Comparison of ENCODE assay signal across 1 cellular context in genomic region chr10:13414855-13415254, GRCh38.
TF ChIP-seq lines count a peak whose summit lies in the region.

No MANE protein-coding gene starts in this region.

TF ChIP-seq in HepG2, 621 proteins besides CTCF, POLR2A, EP300 and RAD21 (continued from another document and continues in another):
- TF ChIP-seq HHEX (CRISPR knock-in tag; IDR thresholded peaks at IDR 0.05), result no peak
- no peak for TF ChIP-seq ZNF75D (CRISPR knock-in tag; IDR thresholded peaks at IDR 0.05; ENCODE audit: borderline replicate concordance)
- TF ChIP-seq MAFF (IDR thresholded peaks at IDR 0.05; ENCODE audit: low read depth, low read length), result no peak
- TF ChIP-seq, protein P1, sequence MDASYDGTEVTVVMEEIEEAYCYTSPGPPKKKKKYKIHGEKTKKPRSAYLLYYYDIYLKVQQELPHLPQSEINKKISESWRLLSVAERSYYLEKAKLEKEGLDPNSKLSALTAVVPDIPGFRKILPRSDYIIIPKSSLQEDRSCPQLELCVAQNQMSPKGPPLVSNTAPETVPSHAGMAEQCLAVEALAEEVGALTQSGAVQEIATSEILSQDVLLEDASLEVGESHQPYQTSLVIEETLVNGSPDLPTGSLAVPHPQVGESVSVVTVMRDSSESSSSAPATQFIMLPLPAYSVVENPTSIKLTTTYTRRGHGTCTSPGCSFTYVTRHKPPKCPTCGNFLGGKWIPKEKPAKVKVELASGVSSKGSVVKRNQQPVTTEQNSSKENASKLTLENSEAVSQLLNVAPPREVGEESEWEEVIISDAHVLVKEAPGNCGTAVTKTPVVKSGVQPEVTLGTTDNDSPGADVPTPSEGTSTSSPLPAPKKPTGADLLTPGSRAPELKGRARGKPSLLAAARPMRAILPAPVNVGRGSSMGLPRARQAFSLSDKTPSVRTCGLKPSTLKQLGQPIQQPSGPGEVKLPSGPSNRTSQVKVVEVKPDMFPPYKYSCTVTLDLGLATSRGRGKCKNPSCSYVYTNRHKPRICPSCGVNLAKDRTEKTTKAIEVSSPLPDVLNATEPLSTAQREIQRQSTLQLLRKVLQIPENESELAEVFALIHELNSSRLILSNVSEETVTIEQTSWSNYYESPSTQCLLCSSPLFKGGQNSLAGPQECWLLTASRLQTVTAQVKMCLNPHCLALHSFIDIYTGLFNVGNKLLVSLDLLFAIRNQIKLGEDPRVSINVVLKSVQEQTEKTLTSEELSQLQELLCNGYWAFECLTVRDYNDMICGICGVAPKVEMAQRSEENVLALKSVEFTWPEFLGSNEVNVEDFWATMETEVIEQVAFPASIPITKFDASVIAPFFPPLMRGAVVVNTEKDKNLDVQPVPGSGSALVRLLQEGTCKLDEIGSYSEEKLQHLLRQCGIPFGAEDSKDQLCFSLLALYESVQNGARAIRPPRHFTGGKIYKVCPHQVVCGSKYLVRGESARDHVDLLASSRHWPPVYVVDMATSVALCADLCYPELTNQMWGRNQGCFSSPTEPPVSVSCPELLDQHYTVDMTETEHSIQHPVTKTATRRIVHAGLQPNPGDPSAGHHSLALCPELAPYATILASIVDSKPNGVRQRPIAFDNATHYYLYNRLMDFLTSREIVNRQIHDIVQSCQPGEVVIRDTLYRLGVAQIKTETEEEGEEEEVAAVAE (CRISPR knock-in tag; IDR thresholded peaks at IDR 0.05; ENCODE audit: borderline replicate concordance), result no peak
- no peak for TF ChIP-seq ZNF343 (CRISPR knock-in tag; IDR thresholded peaks at IDR 0.05)
- TF ChIP-seq, protein P2, sequence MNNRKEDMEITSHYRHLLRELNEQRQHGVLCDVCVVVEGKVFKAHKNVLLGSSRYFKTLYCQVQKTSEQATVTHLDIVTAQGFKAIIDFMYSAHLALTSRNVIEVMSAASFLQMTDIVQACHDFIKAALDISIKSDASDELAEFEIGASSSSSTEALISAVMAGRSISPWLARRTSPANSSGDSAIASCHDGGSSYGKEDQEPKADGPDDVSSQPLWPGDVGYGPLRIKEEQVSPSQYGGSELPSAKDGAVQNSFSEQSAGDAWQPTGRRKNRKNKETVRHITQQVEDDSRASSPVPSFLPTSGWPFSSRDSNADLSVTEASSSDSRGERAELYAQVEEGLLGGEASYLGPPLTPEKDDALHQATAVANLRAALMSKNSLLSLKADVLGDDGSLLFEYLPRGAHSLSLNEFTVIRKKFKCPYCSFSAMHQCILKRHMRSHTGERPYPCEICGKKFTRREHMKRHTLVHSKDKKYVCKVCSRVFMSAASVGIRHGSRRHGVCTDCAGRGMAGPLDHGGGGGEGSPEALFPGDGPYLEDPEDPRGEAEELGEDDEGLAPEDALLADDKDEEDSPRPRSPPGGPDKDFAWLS (CRISPR knock-in tag; IDR thresholded peaks at IDR 0.05; ENCODE audit: borderline replicate concordance), result no peak
- TF ChIP-seq, protein P3, sequence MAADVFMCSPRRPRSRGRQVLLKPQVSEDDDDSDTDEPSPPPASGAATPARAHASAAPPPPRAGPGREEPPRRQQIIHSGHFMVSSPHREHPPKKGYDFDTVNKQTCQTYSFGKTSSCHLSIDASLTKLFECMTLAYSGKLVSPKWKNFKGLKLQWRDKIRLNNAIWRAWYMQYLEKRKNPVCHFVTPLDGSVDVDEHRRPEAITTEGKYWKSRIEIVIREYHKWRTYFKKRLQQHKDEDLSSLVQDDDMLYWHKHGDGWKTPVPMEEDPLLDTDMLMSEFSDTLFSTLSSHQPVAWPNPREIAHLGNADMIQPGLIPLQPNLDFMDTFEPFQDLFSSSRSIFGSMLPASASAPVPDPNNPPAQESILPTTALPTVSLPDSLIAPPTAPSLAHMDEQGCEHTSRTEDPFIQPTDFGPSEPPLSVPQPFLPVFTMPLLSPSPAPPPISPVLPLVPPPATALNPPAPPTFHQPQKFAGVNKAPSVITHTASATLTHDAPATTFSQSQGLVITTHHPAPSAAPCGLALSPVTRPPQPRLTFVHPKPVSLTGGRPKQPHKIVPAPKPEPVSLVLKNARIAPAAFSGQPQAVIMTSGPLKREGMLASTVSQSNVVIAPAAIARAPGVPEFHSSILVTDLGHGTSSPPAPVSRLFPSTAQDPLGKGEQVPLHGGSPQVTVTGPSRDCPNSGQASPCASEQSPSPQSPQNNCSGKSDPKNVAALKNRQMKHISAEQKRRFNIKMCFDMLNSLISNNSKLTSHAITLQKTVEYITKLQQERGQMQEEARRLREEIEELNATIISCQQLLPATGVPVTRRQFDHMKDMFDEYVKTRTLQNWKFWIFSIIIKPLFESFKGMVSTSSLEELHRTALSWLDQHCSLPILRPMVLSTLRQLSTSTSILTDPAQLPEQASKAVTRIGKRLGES (CRISPR knock-in tag; IDR thresholded peaks at IDR 0.05; ENCODE audit: borderline replicate concordance), result no peak
- no peak for TF ChIP-seq SSRP1 (CRISPR knock-in tag; IDR thresholded peaks at IDR 0.05)
- TF ChIP-seq TMF1 (CRISPR knock-in tag; IDR thresholded peaks at IDR 0.05; ENCODE audit: low read depth), result no peak
- TF ChIP-seq ZNF557 (CRISPR knock-in tag; IDR thresholded peaks at IDR 0.05), result no peak
- no peak for TF ChIP-seq PAF1 (CRISPR knock-in tag; IDR thresholded peaks at IDR 0.05)
- TF ChIP-seq, protein P4, sequence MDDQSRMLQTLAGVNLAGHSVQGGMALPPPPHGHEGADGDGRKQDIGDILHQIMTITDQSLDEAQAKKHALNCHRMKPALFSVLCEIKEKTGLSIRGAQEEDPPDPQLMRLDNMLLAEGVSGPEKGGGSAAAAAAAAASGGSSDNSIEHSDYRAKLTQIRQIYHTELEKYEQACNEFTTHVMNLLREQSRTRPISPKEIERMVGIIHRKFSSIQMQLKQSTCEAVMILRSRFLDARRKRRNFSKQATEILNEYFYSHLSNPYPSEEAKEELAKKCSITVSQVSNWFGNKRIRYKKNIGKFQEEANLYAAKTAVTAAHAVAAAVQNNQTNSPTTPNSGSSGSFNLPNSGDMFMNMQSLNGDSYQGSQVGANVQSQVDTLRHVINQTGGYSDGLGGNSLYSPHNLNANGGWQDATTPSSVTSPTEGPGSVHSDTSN (CRISPR knock-in tag; IDR thresholded peaks at IDR 0.05; ENCODE audit: borderline replicate concordance), result no peak
- TF ChIP-seq EZH2 (conservative IDR thresholded peaks at IDR 0.05; ENCODE audit: low read depth, low read length), result no peak
- TF ChIP-seq, protein P5, sequence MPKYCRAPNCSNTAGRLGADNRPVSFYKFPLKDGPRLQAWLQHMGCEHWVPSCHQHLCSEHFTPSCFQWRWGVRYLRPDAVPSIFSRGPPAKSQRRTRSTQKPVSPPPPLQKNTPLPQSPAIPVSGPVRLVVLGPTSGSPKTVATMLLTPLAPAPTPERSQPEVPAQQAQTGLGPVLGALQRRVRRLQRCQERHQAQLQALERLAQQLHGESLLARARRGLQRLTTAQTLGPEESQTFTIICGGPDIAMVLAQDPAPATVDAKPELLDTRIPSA (CRISPR knock-in tag; IDR thresholded peaks at IDR 0.05; ENCODE audit: borderline replicate concordance), result no peak
- TF ChIP-seq, protein P6, sequence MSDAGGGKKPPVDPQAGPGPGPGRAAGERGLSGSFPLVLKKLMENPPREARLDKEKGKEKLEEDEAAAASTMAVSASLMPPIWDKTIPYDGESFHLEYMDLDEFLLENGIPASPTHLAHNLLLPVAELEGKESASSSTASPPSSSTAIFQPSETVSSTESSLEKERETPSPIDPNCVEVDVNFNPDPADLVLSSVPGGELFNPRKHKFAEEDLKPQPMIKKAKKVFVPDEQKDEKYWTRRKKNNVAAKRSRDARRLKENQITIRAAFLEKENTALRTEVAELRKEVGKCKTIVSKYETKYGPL (CRISPR knock-in tag; IDR thresholded peaks at IDR 0.05), result no peak
- no peak for TF ChIP-seq ZNF589 (CRISPR knock-in tag; conservative IDR thresholded peaks at IDR 0.05)
- TF ChIP-seq SRSF1 (optimal IDR thresholded peaks at IDR 0.05; ENCODE audit: low read depth, low read length), result no peak
- TF ChIP-seq KLF12 (CRISPR knock-in tag; IDR thresholded peaks at IDR 0.05; ENCODE audit: borderline replicate concordance), result no peak
- TF ChIP-seq ATF4 (CRISPR knock-in tag; IDR thresholded peaks at IDR 0.05), result no peak
- TF ChIP-seq IKZF4 (CRISPR knock-in tag; IDR thresholded peaks at IDR 0.05; ENCODE audit: borderline replicate concordance, low read depth, not compliant biosample characterization), result no peak
- no peak for TF ChIP-seq MXI1 (IDR thresholded peaks at IDR 0.05; ENCODE audit: borderline replicate concordance, low read depth, low read length)
- TF ChIP-seq ZSCAN30 (CRISPR knock-in tag; IDR thresholded peaks at IDR 0.05), result no peak
- peak; percentile 99 for TF ChIP-seq MEIS2 (CRISPR knock-in tag; IDR thresholded peaks at IDR 0.05)
- no peak for TF ChIP-seq ZNF577 (CRISPR knock-in tag; IDR thresholded peaks at IDR 0.05; ENCODE audit: borderline replicate concordance, low read depth)
- TF ChIP-seq ZNF335 (CRISPR knock-in tag; IDR thresholded peaks at IDR 0.05), result no peak
- TF ChIP-seq ZNF33A (CRISPR knock-in tag; IDR thresholded peaks at IDR 0.05; ENCODE audit: borderline replicate concordance), result no peak
- TF ChIP-seq, protein P7, sequence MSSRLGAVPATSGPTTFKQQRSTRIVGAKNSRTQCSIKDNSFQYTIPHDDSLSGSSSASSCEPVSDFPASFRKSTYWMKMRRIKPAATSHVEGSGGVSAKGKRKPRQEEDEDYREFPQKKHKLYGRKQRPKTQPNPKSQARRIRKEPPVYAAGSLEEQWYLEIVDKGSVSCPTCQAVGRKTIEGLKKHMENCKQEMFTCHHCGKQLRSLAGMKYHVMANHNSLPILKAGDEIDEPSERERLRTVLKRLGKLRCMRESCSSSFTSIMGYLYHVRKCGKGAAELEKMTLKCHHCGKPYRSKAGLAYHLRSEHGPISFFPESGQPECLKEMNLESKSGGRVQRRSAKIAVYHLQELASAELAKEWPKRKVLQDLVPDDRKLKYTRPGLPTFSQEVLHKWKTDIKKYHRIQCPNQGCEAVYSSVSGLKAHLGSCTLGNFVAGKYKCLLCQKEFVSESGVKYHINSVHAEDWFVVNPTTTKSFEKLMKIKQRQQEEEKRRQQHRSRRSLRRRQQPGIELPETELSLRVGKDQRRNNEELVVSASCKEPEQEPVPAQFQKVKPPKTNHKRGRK (CRISPR knock-in tag; IDR thresholded peaks at IDR 0.05), result no peak
- TF ChIP-seq ZNF891 (CRISPR knock-in tag; IDR thresholded peaks at IDR 0.05), result no peak
- TF ChIP-seq PLRG1 (conservative IDR thresholded peaks at IDR 0.05), result no peak
- TF ChIP-seq ZNF580 (CRISPR knock-in tag; IDR thresholded peaks at IDR 0.05; ENCODE audit: borderline replicate concordance, low read depth), result peak; percentile 64; the same call in 1 of the 2 replicates
- 0 out of 2 replicates have a peak, but pooled peaks have one; percentile 15 for TF ChIP-seq ZNF501 (CRISPR knock-in tag; IDR thresholded peaks at IDR 0.05)
- peak; percentile 56 for TF ChIP-seq FOXO1 (CRISPR knock-in tag; IDR thresholded peaks at IDR 0.05)
- peak; percentile 53; the same call in 1 of the 2 replicates for TF ChIP-seq ZGPAT (CRISPR knock-in tag; IDR thresholded peaks at IDR 0.05)
- TF ChIP-seq ELF1 (CRISPR knock-in tag; IDR thresholded peaks at IDR 0.05), result peak; percentile 32; the same call in 1 of the 2 replicates
- no peak for TF ChIP-seq TEAD2 (CRISPR knock-in tag; IDR thresholded peaks at IDR 0.05)
- no peak for TF ChIP-seq ZBTB1 (CRISPR knock-in tag; IDR thresholded peaks at IDR 0.05; ENCODE audit: borderline replicate concordance)
- no peak for TF ChIP-seq ZNF800 (CRISPR knock-in tag; IDR thresholded peaks at IDR 0.05)
- TF ChIP-seq U2AF2 (IDR thresholded peaks at IDR 0.05; ENCODE audit: low read depth, low read length), result no peak
- TF ChIP-seq ZNF709 (CRISPR knock-in tag; IDR thresholded peaks at IDR 0.05), result no peak
- TF ChIP-seq ZNF570 (CRISPR knock-in tag; IDR thresholded peaks at IDR 0.05; ENCODE audit: borderline replicate concordance), result no peak
- no peak for TF ChIP-seq ZNF772 (CRISPR knock-in tag; IDR thresholded peaks at IDR 0.05)
- TF ChIP-seq, protein P8, sequence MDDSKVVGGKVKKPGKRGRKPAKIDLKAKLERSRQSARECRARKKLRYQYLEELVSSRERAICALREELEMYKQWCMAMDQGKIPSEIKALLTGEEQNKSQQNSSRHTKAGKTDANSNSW (CRISPR knock-in tag; IDR thresholded peaks at IDR 0.05; ENCODE audit: borderline replicate concordance), result no peak
- TF ChIP-seq ZNF460 (CRISPR knock-in tag; IDR thresholded peaks at IDR 0.05; ENCODE audit: borderline replicate concordance), result no peak
- TF ChIP-seq SPEN (CRISPR knock-in tag; IDR thresholded peaks at IDR 0.05; ENCODE audit: low read depth), result no peak
- TF ChIP-seq ZNF670 (CRISPR knock-in tag; IDR thresholded peaks at IDR 0.05; ENCODE audit: borderline replicate concordance), result no peak
